ENCODE assay signal across 9 cellular contexts in the genomic region with DNA sequence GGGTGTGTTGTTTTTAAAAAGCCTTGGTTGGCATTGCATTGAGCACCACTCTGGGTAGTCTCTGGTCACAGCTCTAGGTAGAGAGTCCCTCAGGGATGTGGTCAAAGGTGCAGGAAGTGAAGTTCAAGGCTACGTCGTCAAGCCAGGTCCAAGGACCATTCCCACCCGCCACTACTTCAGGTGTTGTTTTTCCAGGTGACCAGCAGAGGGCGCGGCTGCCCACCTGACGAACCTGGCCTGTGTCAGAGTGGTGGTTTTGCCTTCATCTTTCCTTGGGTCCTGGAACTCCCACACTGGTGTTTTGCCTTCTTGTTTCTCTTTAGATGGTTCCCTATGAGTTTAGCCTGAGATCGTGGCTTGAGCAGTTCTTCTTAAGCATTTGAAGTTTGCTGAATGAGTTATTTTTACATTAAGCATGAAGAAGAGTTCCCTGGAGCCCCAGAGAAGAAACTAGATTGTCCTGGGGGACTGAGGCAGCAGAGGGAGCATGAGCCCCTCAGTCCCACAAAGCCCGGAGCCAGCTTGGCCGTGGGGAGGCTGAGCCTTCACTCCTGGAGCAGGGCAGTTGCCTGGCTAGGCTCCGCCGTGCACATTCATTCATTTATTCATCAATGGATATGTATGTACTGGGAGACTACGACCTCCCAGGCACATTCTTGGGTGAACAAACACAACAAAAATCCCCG. TPM values are rescaled to one million over a fixed set of nuclear protein-coding genes. Genes with fewer than 3 reads are reported as not detected.
DNase-seq lines count a peak whose midpoint lies in the region; ATAC-seq, FAIRE-seq and TF ChIP-seq lines count a peak whose summit lies in the region.
"Had no signal": no experiment of that assay in that cellular context is flagged by ENCODE, and none has a peak within 500 bp of the region (broad histone marks: within the 10 kb centered on the region; RNA-seq: fewer than 3 reads in every experiment).

No MANE protein-coding gene starts in this region.

- no peak overlapping the region for H3K56ac ChIP-seq in H1 (replicated peaks; ENCODE audit: insufficient read length, low read depth, low read length)

- H3K9me3 Mint-ChIP-seq in neural progenitor cell = no peaks in the 10 kb centered on the region

- H4K91ac ChIP-seq in H1 (replicated peaks; ENCODE audit: insufficient read length, low read length) = no peak overlapping the region

- DNase-seq in A172 (ENCODE audit: low spot score) (peak; percentile 60), GM12864 (ENCODE audit: low read depth) (no peak), Karpas-422 (peak; percentile 69), H1 (ENCODE audit: low read depth in 1 of 2, low spot score in 2 of 2) (peak in 1 of 2 experiments; percentile 65), neural progenitor cell (ENCODE audit: low spot score) (peak; percentile 52)

- H3K4me2 ChIP-seq in Karpas-422 (ENCODE audit: low read depth, low read length, poor library complexity, severe bottlenecking) = no peak overlapping the region
- H3K4me2 ChIP-seq in H1 (ENCODE audit: insufficient read depth in 1 of 2, low read depth in 2 of 2, low read length in 2 of 2) = no peak overlapping the region
- no peak overlapping the region for H3K4me2 ChIP-seq in neural progenitor cell

- TF ChIP-seq RAD21 in H1 (IDR thresholded peaks at IDR 0.05 in 1 of 2, conservative IDR thresholded peaks at IDR 0.05 in 1 of 2; ENCODE audit: low read depth in 2 of 2, low read length in 2 of 2) = peak; percentile 76 to 78

- H3K18ac ChIP-seq in H1 (ENCODE audit: extremely low read depth, low read length) = no peak overlapping the region

- H3K9me3 ChIP-seq in Karpas-422 (ENCODE audit: low read length) = no peaks in the 10 kb centered on the region
- H3K9me3 ChIP-seq in H1 (ENCODE audit: insufficient read depth in 2 of 2, low read depth in 1 of 2, low read length in 1 of 2) = peaks cover 55 to 72% of the 10 kb centered on the region in 2 experiments
- no peaks in the 10 kb centered on the region for H3K9me3 ChIP-seq in neural progenitor cell (ENCODE audit: low read depth)

- peak; percentile 94 for TF ChIP-seq CTCF in GM12864 (IDR thresholded peaks at IDR 0.05; ENCODE audit: low read depth, low read length, missing control alignments)
- peak; percentile 78 to 93 (median 83) for TF ChIP-seq CTCF in H1 (IDR thresholded peaks at IDR 0.05; ENCODE audit: control extremely low read depth in 1 of 3, insufficient read depth in 1 of 3, low read depth in 1 of 3, low read length in 3 of 3)
- TF ChIP-seq CTCF in neural progenitor cell (IDR thresholded peaks at IDR 0.05) = peak; percentile 86

- no peak overlapping the region for H4K5ac ChIP-seq in H1 (ENCODE audit: insufficient read length, low read depth, low read length)

- CTCF ChIA-PET in H1 (lab: Charles Lee; ENCODE audit: partially characterized antibody) = interaction anchor here (0.6 to 2.2 kb wide), 9 partner anchors 11 to 1070 kb away, joined by 3 to 10 read pairs (median 4); no protein-coding TSS in a partner anchor

- H3K4me1 Mint-ChIP-seq in neural progenitor cell = peaks cover 3% of the 10 kb centered on the region

- no peak overlapping the region for H3K14ac ChIP-seq in H1 (ENCODE audit: insufficient read length)

- H3K4me3 ChIP-seq in GM12864 (ENCODE audit: low read depth, low read length) = no peak overlapping the region
- no peak overlapping the region for H3K4me3 ChIP-seq in Karpas-422 (ENCODE audit: low read length)
- no peak overlapping the region for H3K4me3 ChIP-seq in H1 (ENCODE audit: extremely low read depth in 1 of 4, insufficient read depth in 2 of 4, low read depth in 3 of 4, low read length in 4 of 4)
- H3K4me3 ChIP-seq in neural progenitor cell = no peak overlapping the region

- TF ChIP-seq EP300 in H1 (IDR thresholded peaks at IDR 0.05; ENCODE audit: borderline replicate concordance in 1 of 2, low read depth in 2 of 2, low read length in 2 of 2) = no peak

- no peak overlapping the region for H2BK12ac ChIP-seq in H1 (ENCODE audit: low read depth, low read length)

- no peak overlapping the region for H2BK20ac ChIP-seq in H1 (ENCODE audit: low read length)

- H3K4me1 ChIP-seq in Karpas-422 (ENCODE audit: low read length) (no peaks in the 10 kb centered on the region), H1 (replicated peaks in 1 of 4; ENCODE audit: control insufficient read depth in 3 of 4, insufficient read depth in 4 of 4, low read length in 3 of 4) (no peaks in the 10 kb centered on the region; a peak in 1 of 7 replicates), neural progenitor cell (no peaks in the 10 kb centered on the region)

- no peak overlapping the region for H3K23ac ChIP-seq in H1 (ENCODE audit: insufficient read length)

- POLR2A ChIA-PET in H1 (lab: Charles Lee; ENCODE audit: partially characterized antibody) = no interaction called here

- no peaks in the 10 kb centered on the region for H4K20me1 ChIP-seq in Karpas-422 (ENCODE audit: insufficient read depth, low read depth, low read length)
- no peaks in the 10 kb centered on the region for H4K20me1 ChIP-seq in H1 (replicated peaks in 1 of 2; ENCODE audit: control insufficient read depth in 1 of 2, insufficient read depth in 2 of 2, low read length in 2 of 2)
- H4K20me1 ChIP-seq in neural progenitor cell (ENCODE audit: low read depth) = peaks cover 3% of the 10 kb centered on the region

- no peak overlapping the region for H2BK5ac ChIP-seq in H1 (ENCODE audit: low read depth, low read length)

- no peak for FAIRE-seq in H1 (lab: Jason Lieb, UNC)

- no peaks in the 10 kb centered on the region for H3K79me2 ChIP-seq in Karpas-422 (ENCODE audit: low read length)
- H3K79me2 ChIP-seq in H1 (ENCODE audit: control insufficient read depth in 1 of 2, insufficient read depth in 2 of 2, low read length in 2 of 2) = no peaks in the 10 kb centered on the region
- no peaks in the 10 kb centered on the region for H3K79me2 ChIP-seq in neural progenitor cell (ENCODE audit: low read depth)

- no peak overlapping the region for H3K4me3 Mint-ChIP-seq in neural progenitor cell

- H3K36me3 ChIP-seq in Karpas-422 (ENCODE audit: insufficient read depth, low read length) (no peaks in the 10 kb centered on the region), H1 (ENCODE audit: control insufficient read depth in 2 of 4, insufficient read depth in 4 of 4, low read length in 3 of 4) (no peaks in the 10 kb centered on the region; a peak in 1 of 8 replicates), neural progenitor cell (no peaks in the 10 kb centered on the region)

- ATAC-seq in SK-N-SH treated with all-trans-retinoic acid at 6 μM for 48 hours (peak; percentile 71), HG02571 (IDR thresholded peaks at IDR 0.05; ENCODE audit: unreplicated experiment) (no peak), HG03045 (IDR thresholded peaks at IDR 0.05; ENCODE audit: unreplicated experiment) (no peak)

- H2AFZ ChIP-seq in Karpas-422 (ENCODE audit: low read length) = no peak overlapping the region
- no peak overlapping the region for H2AFZ ChIP-seq in H1 (ENCODE audit: low read length)
- no peak overlapping the region for H2AFZ ChIP-seq in neural progenitor cell (replicated peaks)

- H3K23me2 ChIP-seq in H1 (ENCODE audit: low read depth, low read length) = no peaks in the 10 kb centered on the region

- H3K27ac ChIP-seq in Karpas-422 (ENCODE audit: low read length) (no peak overlapping the region), H1 (ENCODE audit: low read depth, low read length) (no peak overlapping the region), neural progenitor cell (no peak overlapping the region)
- H3K27ac ChIP-seq: epithelial cell of prostate had no signal

- H4K8ac ChIP-seq in H1 (ENCODE audit: extremely low read depth, insufficient read depth, low read length) = no peak overlapping the region

- no peaks in the 10 kb centered on the region for H3K9me2 ChIP-seq in Karpas-422 (replicated peaks; ENCODE audit: insufficient read depth, low read length)

- TF ChIP-seq POLR2A in H1 (IDR thresholded peaks at IDR 0.05; ENCODE audit: control extremely low read depth in 1 of 2, low read depth in 2 of 2, low read length in 2 of 2) = no peak

- no peak overlapping the region for H3K4ac ChIP-seq in H1 (replicated peaks; ENCODE audit: insufficient read length, low read depth, low read length)

- no peaks in the 10 kb centered on the region for H3F3A ChIP-seq in neural progenitor cell (ENCODE audit: low read depth)

- H2BK120ac ChIP-seq in H1 (replicated peaks; ENCODE audit: low read depth, low read length) = no peak overlapping the region

- H3K27ac Mint-ChIP-seq in neural progenitor cell = no peak overlapping the region

- H3K9ac ChIP-seq in Karpas-422 (ENCODE audit: low read length) (no peak overlapping the region), H1 (replicated peaks in 1 of 4; ENCODE audit: extremely low read depth in 1 of 4, low read depth in 3 of 4, low read length in 3 of 4) (no peak overlapping the region), neural progenitor cell (no peak overlapping the region)

- H2AK5ac ChIP-seq in H1 (ENCODE audit: low read depth, low read length) = no peak overlapping the region

- H3K79me1 ChIP-seq in H1 (ENCODE audit: low read depth, low read length) = no peaks in the 10 kb centered on the region

- H3K36me3 Mint-ChIP-seq in neural progenitor cell = no peaks in the 10 kb centered on the region

- H2BK15ac ChIP-seq in H1 (ENCODE audit: low read length) = no peak overlapping the region

- H3K27me3 ChIP-seq in Karpas-422 (ENCODE audit: low read length) (no peaks in the 10 kb centered on the region), H1 (replicated peaks in 1 of 4; ENCODE audit: control insufficient read depth in 3 of 4, extremely low read depth in 1 of 4, insufficient read depth in 3 of 4, low read length in 3 of 4) (peaks cover 0 to 11% (median 2%) of the 10 kb centered on the region in 4 experiments; a peak in 2 of 7 replicates), neural progenitor cell (peaks cover 100% of the 10 kb centered on the region)

- 53% methylated on average over 13 of the region's 13 CpGs; no CpG with 5 or more reads in 1 of the 2 experiments for WGBS in H1 (ENCODE audit: extremely low coverage in 1 of 2, insufficient coverage in 1 of 2, insufficient read length in 1 of 2, insufficient replicate concordance in 2 of 2, low coverage in 1 of 2, low lambda C conversion rate in 2 of 2, missing lambda C conversion rate in 1 of 2), 2 experiments

- H3K27me3 Mint-ChIP-seq in neural progenitor cell (ENCODE audit: insufficient read depth, low read depth) = peaks cover 30% of the 10 kb centered on the region

RNA-seq across cellular contexts. Expression of a gene that starts 5.6 kb away (rescaled TPM):
- not detected in 2 replicates for total RNA-seq in A172 (2014; rRNA removed; shearing (Covaris generic))
- not detected in 2 replicates for total RNA-seq in Karpas-422 (2014; rRNA removed; shearing (Covaris generic); ENCODE audit: low replicate concordance)
- 0.13 TPM in 1 of 2 replicates, not detected in the other for total RNA-seq in H1 (2021; fragmentation: NEBNext Ultra II Directional; extraction: Animal tissue kit (Norgen Biotek cat#: 25700))
- polyA plus RNA-seq in H1 (2011; rRNA removed) = 0.03 and 0.05 TPM in 2 replicates
- 0.03 TPM for polyA plus RNA-seq in H1 (2011; cell fraction: cytosol; rRNA removed)
- polyA plus RNA-seq in H1 (2011; cell fraction: nucleus; rRNA removed) = not detected
- 0.09 to 0.11 TPM in 2 of 4 replicates, not detected in the others for polyA plus RNA-seq in H1 (2012, experiment 1 of 2)
- not detected for polyA plus RNA-seq in H1 (2012, experiment 2 of 2)
- polyA plus RNA-seq in H1 (2013, experiment 1 of 2) = 0.30 TPM
- polyA plus RNA-seq in H1 (2013, experiment 2 of 2) = 0.22 TPM
- not detected in 2 replicates for polyA minus RNA-seq in H1 (2011; rRNA and poly(A)+ RNA removed)
- polyA minus RNA-seq in H1 (2011; cell fraction: cytosol; rRNA and poly(A)+ RNA removed) = not detected
- not detected for polyA minus RNA-seq in H1 (2011; cell fraction: nucleus; rRNA and poly(A)+ RNA removed)
- total RNA-seq in neural progenitor cell (ENCODE audit: low replicate concordance) = 0.22 and 1.4 TPM in 2 replicates
